In genomic region chr5:172593306-172593705, GRCh38 we compare ENCODE assay signal across 31 cellular contexts.
"Had no signal": no experiment of that assay in that cellular context is flagged by ENCODE, and none has a peak within 500 bp of the region (broad histone marks: within the 10 kb centered on the region; RNA-seq: fewer than 3 reads in every experiment).

No MANE protein-coding gene starts in this region.

- ATAC-seq: activated CD4-positive, CD25-positive, alpha-beta regulatory T cell treated with anti-CD3 and anti-CD28 coated beads, Interleukin-2, amount 50 U/mL, for 24 hours; activated CD8-positive, alpha-beta memory T cell treated with anti-CD3 and anti-CD28 coated beads, Interleukin-2, amount 10 ng/mL, durations not matched to agents 7 days and 5 days; activated CD8-positive, alpha-beta T cell treated with anti-CD3 and anti-CD28 coated beads for 36 hours; gastroesophageal sphincter; T-helper 17 cell had no signal

- H3K27ac ChIP-seq: brain microvascular endothelial cell, colonic mucosa, esophagus squamous epithelium, gastroesophageal sphincter, WERI-Rb-1 had no signal

- H3K36me3 ChIP-seq: brain microvascular endothelial cell, colonic mucosa, esophagus squamous epithelium, gastroesophageal sphincter, WERI-Rb-1 had no signal

- H3K27me3 Mint-ChIP-seq: activated CD8-positive, alpha-beta memory T cell treated with anti-CD3 and anti-CD28 coated beads, Interleukin-2, amount 10 ng/mL, durations not matched to agents 7 days and 5 days; activated CD8-positive, alpha-beta T cell treated with anti-CD3 and anti-CD28 coated beads for 36 hours; activated naive CD8-positive, alpha-beta T cell had no signal

- H3K27ac Mint-ChIP-seq: activated B cell treated with CpG ODN at 0.5 μM for 24 hours; activated CD8-positive, alpha-beta memory T cell treated with anti-CD3 and anti-CD28 coated beads, Interleukin-2, amount 10 ng/mL, durations not matched to agents 7 days and 5 days; activated CD8-positive, alpha-beta T cell treated with anti-CD3 and anti-CD28 coated beads for 36 hours; activated naive CD8-positive, alpha-beta T cell; activated T-helper 1 cell treated with anti-CD3 and anti-CD28 coated beads, Interleukin-12 subunit alpha, Interleukin-12 subunit beta, Interleukin-2, Interleukin-4 antibody, amounts not matched to agents 30 ng/mL and 10 ng/mL and 1 ng/mL, durations not matched to agents 14 hours and 24 hours and 36 hours; activated T-helper 2 cell treated with anti-CD3 and anti-CD28 coated beads, Interferon-gamma antibody, Interleukin-2, Interleukin-4, amounts not matched to agents 10 μg/mL and 5 μg/mL and 100 μg/mL, durations not matched to agents 14 hours and 24 hours and 36 hours; T-helper 17 cell; T-helper 2 cell treated with Interferon-gamma antibody and Interleukin-4, amounts not matched to agents 5 μg/mL and 100 μg/mL, for 36 hours had no signal

- H3K9me3 Mint-ChIP-seq: activated B cell treated with CpG ODN at 0.5 μM for 24 hours; activated CD8-positive, alpha-beta T cell treated with anti-CD3 and anti-CD28 coated beads for 36 hours; activated T-helper 1 cell treated with anti-CD3 and anti-CD28 coated beads, Interleukin-12 subunit alpha, Interleukin-12 subunit beta, Interleukin-2, Interleukin-4 antibody, amounts not matched to agents 30 ng/mL and 10 ng/mL and 1 ng/mL, durations not matched to agents 14 hours and 24 hours and 36 hours; activated T-helper 2 cell treated with anti-CD3 and anti-CD28 coated beads, Interferon-gamma antibody, Interleukin-2, Interleukin-4, amounts not matched to agents 10 μg/mL and 5 μg/mL and 100 μg/mL, durations not matched to agents 14 hours and 24 hours and 36 hours; T-helper 2 cell treated with Interferon-gamma antibody and Interleukin-4, amounts not matched to agents 5 μg/mL and 100 μg/mL, for 36 hours had no signal

- H3K4me3 ChIP-seq: colonic mucosa, esophagus squamous epithelium, gastroesophageal sphincter had no signal

- H3K9me3 ChIP-seq: colonic mucosa, esophagus squamous epithelium, gastroesophageal sphincter had no signal

- H3K36me3 Mint-ChIP-seq: activated CD8-positive, alpha-beta memory T cell treated with anti-CD3 and anti-CD28 coated beads, Interleukin-2, amount 10 ng/mL, durations not matched to agents 7 days and 5 days; activated naive CD8-positive, alpha-beta T cell had no signal

- H3K4me1 ChIP-seq: colonic mucosa had no signal

- H3K27me3 ChIP-seq: colonic mucosa, esophagus squamous epithelium, gastroesophageal sphincter had no signal

- H3K4me3 Mint-ChIP-seq: activated B cell treated with CpG ODN at 0.5 μM for 24 hours; activated CD8-positive, alpha-beta memory T cell treated with anti-CD3 and anti-CD28 coated beads, Interleukin-2, amount 10 ng/mL, durations not matched to agents 7 days and 5 days; activated CD8-positive, alpha-beta T cell treated with anti-CD3 and anti-CD28 coated beads for 36 hours; activated naive CD8-positive, alpha-beta T cell; activated T-helper 1 cell treated with anti-CD3 and anti-CD28 coated beads, Interleukin-12 subunit alpha, Interleukin-12 subunit beta, Interleukin-2, Interleukin-4 antibody, amounts not matched to agents 30 ng/mL and 10 ng/mL and 1 ng/mL, durations not matched to agents 14 hours and 24 hours and 36 hours; T-helper 17 cell; T-helper 2 cell treated with Interferon-gamma antibody and Interleukin-4, amounts not matched to agents 5 μg/mL and 100 μg/mL, for 36 hours had no signal

- DNase-seq: activated B cell treated with CpG ODN at 0.5 μM for 24 hours; activated CD4-positive, alpha-beta T cell treated with anti-CD3 and anti-CD28 coated beads for 48 hours; activated CD4-positive, alpha-beta T cell treated with anti-CD3 and anti-CD28 coated beads, Interleukin-2, amount 50 U/mL, for 1 hour; activated CD4-positive, alpha-beta T cell treated with anti-CD3 and anti-CD28 coated beads, Interleukin-2, amount 50 U/mL, for 48 hours; activated CD8-positive, alpha-beta memory T cell treated with anti-CD3 and anti-CD28 coated beads, Interleukin-2, amount 10 ng/mL, durations not matched to agents 7 days and 5 days; activated CD8-positive, alpha-beta memory T cell treated with anti-CD3 and anti-CD28 coated beads, Interleukin-2, amount 50 U/mL, for 4 hours; activated CD8-positive, alpha-beta T cell treated with anti-CD3 and anti-CD28 coated beads for 36 hours; activated gamma-delta T cell treated with Interleukin-2 at 50 U/mL for 16 hours; activated naive CD4-positive, alpha-beta T cell treated with anti-CD3 and anti-CD28 coated beads, Interleukin-2, amount 50 U/mL, for 16 hours; activated naive CD4-positive, alpha-beta T cell treated with Interleukin-2 at 50 U/mL for 16 hours; activated T-cell treated with anti-CD3 and anti-CD28 coated beads, Interleukin-2, amount 50 U/mL, for 1 hour; activated T-cell treated with anti-CD3 and anti-CD28 coated beads, Interleukin-2, amount 50 U/mL, for 48 hours; amniotic stem cell; anterior cingulate cortex; brain microvascular endothelial cell; caudate nucleus; cerebellar nuclear complex; colonic mucosa; effector CD8-positive, alpha-beta T cell; esophagus squamous epithelium; foreskin melanocyte; T-helper 1 cell; T-helper 17 cell; T1000; WERI-Rb-1 had no signal

- H3K4me1 Mint-ChIP-seq: activated B cell treated with CpG ODN at 0.5 μM for 24 hours; activated CD8-positive, alpha-beta memory T cell treated with anti-CD3 and anti-CD28 coated beads, Interleukin-2, amount 10 ng/mL, durations not matched to agents 7 days and 5 days had no signal
